In the genomic region with DNA sequence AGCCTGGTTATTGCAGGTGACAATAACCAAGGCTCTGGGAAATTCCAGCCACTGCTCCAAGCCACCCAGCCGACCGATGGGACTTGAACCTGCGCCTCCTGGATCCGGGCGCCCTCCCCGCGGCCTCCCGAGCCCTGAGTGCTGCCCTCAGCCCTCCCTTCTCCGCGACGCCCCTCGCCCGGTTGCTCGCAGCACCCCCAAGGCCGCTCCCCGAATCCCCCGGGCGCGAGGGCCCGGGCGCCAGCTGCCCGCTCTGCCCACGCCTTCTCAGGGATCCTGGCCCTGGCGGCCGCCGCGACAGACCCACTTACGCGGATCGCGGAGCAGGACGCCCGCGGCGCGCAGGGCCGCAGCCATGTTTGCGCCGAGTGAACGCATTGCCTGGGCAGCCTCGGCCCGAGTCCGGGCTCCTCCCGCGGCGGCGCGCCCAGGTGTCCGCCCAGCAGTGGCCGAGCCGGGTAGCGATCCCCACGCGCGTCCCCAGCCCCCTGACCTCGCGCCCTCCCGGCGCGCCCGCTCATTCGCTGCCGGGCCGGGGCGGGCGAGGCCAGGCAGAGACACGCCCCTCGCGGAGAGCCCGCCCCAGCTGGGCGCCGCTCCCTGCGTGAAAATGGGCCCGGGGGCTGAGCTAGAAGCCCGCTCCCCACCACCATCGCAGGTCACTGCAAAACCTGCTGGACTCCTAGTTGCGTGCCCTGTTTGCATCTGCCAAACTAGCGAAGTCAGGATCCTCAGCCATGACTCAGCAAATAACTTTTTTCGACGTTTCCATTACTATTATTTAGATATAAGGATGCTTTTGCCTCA, we compare ENCODE assay signal across 8 cellular contexts. TPM values are rescaled to one million over a fixed set of nuclear protein-coding genes. Genes with fewer than 3 reads are reported as not detected.
DNase-seq lines count a peak whose midpoint lies in the region; ATAC-seq and TF ChIP-seq lines count a peak whose summit lies in the region.

A gene with protein sequence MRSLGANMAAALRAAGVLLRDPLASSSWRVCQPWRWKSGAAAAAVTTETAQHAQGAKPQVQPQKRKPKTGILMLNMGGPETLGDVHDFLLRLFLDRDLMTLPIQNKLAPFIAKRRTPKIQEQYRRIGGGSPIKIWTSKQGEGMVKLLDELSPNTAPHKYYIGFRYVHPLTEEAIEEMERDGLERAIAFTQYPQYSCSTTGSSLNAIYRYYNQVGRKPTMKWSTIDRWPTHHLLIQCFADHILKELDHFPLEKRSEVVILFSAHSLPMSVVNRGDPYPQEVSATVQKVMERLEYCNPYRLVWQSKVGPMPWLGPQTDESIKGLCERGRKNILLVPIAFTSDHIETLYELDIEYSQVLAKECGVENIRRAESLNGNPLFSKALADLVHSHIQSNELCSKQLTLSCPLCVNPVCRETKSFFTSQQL (minus strand): TSS at position 460 of the 807 bp plus-strand sequence. CDS start 82 bp downstream, at position 378.

- TF ChIP-seq CTCF in fibroblast of lung (conservative IDR thresholded peaks at IDR 0.05 in 1 of 2, IDR thresholded peaks at IDR 0.05 in 1 of 2; ENCODE audit: low read depth in 1 of 2, low read length in 2 of 2) = no peak

- peak within 1 kb of the TSS; percentile 85 for H3K27ac Mint-ChIP-seq in activated T-helper 1 cell treated with anti-CD3 and anti-CD28 coated beads, Interleukin-12 subunit alpha, Interleukin-12 subunit beta, Interleukin-2, Interleukin-4 antibody, amounts not matched to agents 30 ng/mL and 10 ng/mL and 1 ng/mL, durations not matched to agents 14 hours and 24 hours and 36 hours
- H3K27ac Mint-ChIP-seq in naive thymus-derived CD8-positive, alpha-beta T cell = peak within 1 kb of the TSS; percentile 71 to 92 (median 88)

- no peaks in the 10 kb centered on the region for H3K27me3 ChIP-seq in fibroblast of lung (ENCODE audit: control insufficient read depth, insufficient read depth, low read length)

- peak within 1 kb of the TSS; percentile 77 for H3K9ac ChIP-seq in fibroblast of lung (ENCODE audit: insufficient read depth, low read length)

- peaks cover 17% of the 10 kb centered on the region for H3K4me1 Mint-ChIP-seq in activated T-helper 1 cell treated with anti-CD3 and anti-CD28 coated beads, Interleukin-12 subunit alpha, Interleukin-12 subunit beta, Interleukin-2, Interleukin-4 antibody, amounts not matched to agents 30 ng/mL and 10 ng/mL and 1 ng/mL, durations not matched to agents 14 hours and 24 hours and 36 hours (ENCODE audit: low read depth)
- peaks cover 9 to 42% (median 28%) of the 10 kb centered on the region in 4 donors for H3K4me1 Mint-ChIP-seq in naive thymus-derived CD8-positive, alpha-beta T cell

- no peaks in the 10 kb centered on the region for H3K27me3 Mint-ChIP-seq in activated T-helper 1 cell treated with anti-CD3 and anti-CD28 coated beads, Interleukin-12 subunit alpha, Interleukin-12 subunit beta, Interleukin-2, Interleukin-4 antibody, amounts not matched to agents 30 ng/mL and 10 ng/mL and 1 ng/mL, durations not matched to agents 14 hours and 24 hours and 36 hours (ENCODE audit: insufficient read depth)
- H3K27me3 Mint-ChIP-seq in naive thymus-derived CD8-positive, alpha-beta T cell = no peaks in the 10 kb centered on the region

- DNase-seq in CMK (ENCODE audit: low read depth) (peak; percentile 36), HK-2 (ENCODE audit: unreplicated experiment) (peak; percentile 66), RKO (ENCODE audit: low spot score) (peak; percentile 57), fibroblast of lung (ENCODE audit: low read depth in 2 of 2) (peak; percentile 66 to 68)
- DNase-seq in activated T-helper 1 cell treated with anti-CD3 and anti-CD28 coated beads, Interleukin-12 subunit alpha, Interleukin-12 subunit beta, Interleukin-2, Interleukin-4 antibody, amounts not matched to agents 30 ng/mL and 10 ng/mL and 1 ng/mL, durations not matched to agents 14 hours and 24 hours and 36 hours (ENCODE audit: low spot score) = peak; percentile 77
- peak; percentile 43 to 77 (median 70) for DNase-seq in naive thymus-derived CD8-positive, alpha-beta T cell
- peak; percentile 34 to 84 (median 66) for DNase-seq in stimulated activated naive CD4-positive, alpha-beta T cell (lab: John Stamatoyannopoulos, UW)

- peak within 1 kb of the TSS; percentile 86 for H3K4me3 Mint-ChIP-seq in activated T-helper 1 cell treated with anti-CD3 and anti-CD28 coated beads, Interleukin-12 subunit alpha, Interleukin-12 subunit beta, Interleukin-2, Interleukin-4 antibody, amounts not matched to agents 30 ng/mL and 10 ng/mL and 1 ng/mL, durations not matched to agents 14 hours and 24 hours and 36 hours
- peak within 1 kb of the TSS; percentile 84 to 93 (median 90) for H3K4me3 Mint-ChIP-seq in naive thymus-derived CD8-positive, alpha-beta T cell

- intact Hi-C loops in activated T-helper 1 cell treated with anti-CD3 and anti-CD28 coated beads, Interleukin-12 subunit alpha, Interleukin-12 subunit beta, Interleukin-2, Interleukin-4 antibody, amounts not matched to agents 30 ng/mL and 10 ng/mL and 1 ng/mL, durations not matched to agents 14 hours and 24 hours and 36 hours (cut with micrococcal nuclease) = loop anchor here (1.0 to 10.0 kb wide), 6 partner anchors 35 to 2002 kb away; partner anchors contain the start of genes NARS1, TCF4 and WDR7

- H3K27ac ChIP-seq in fibroblast of lung (ENCODE audit: insufficient read depth, low read length) = peak within 1 kb of the TSS; percentile 53

- no peaks in the 10 kb centered on the region for H4K20me1 ChIP-seq in fibroblast of lung (ENCODE audit: control insufficient read depth, extremely low read depth, insufficient read depth, low read length)

- H3K4me2 ChIP-seq in fibroblast of lung (ENCODE audit: extremely low read depth, insufficient read depth, low read length) = peak within 1 kb of the TSS; percentile 72

- H3K36me3 ChIP-seq in fibroblast of lung (ENCODE audit: control insufficient read depth, insufficient read depth, low read length) = no peaks in the 10 kb centered on the region

- H3K36me3 Mint-ChIP-seq in activated T-helper 1 cell treated with anti-CD3 and anti-CD28 coated beads, Interleukin-12 subunit alpha, Interleukin-12 subunit beta, Interleukin-2, Interleukin-4 antibody, amounts not matched to agents 30 ng/mL and 10 ng/mL and 1 ng/mL, durations not matched to agents 14 hours and 24 hours and 36 hours (ENCODE audit: low read depth) = no peaks in the 10 kb centered on the region
- peaks cover 0 to 14% (median 0%) of the 10 kb centered on the region in 3 donors for H3K36me3 Mint-ChIP-seq in naive thymus-derived CD8-positive, alpha-beta T cell

- peak within 1 kb of the TSS; percentile 50 to 85 (median 66) for H3K4me3 ChIP-seq in fibroblast of lung (replicated peaks in 1 of 4; ENCODE audit: control extremely low read depth in 1 of 4, insufficient read depth in 1 of 4, low read depth in 3 of 4, low read length in 4 of 4)

- no peaks in the 10 kb centered on the region for H3K9me3 Mint-ChIP-seq in activated T-helper 1 cell treated with anti-CD3 and anti-CD28 coated beads, Interleukin-12 subunit alpha, Interleukin-12 subunit beta, Interleukin-2, Interleukin-4 antibody, amounts not matched to agents 30 ng/mL and 10 ng/mL and 1 ng/mL, durations not matched to agents 14 hours and 24 hours and 36 hours
- no peaks in the 10 kb centered on the region for H3K9me3 Mint-ChIP-seq in naive thymus-derived CD8-positive, alpha-beta T cell

- peak within 1 kb of the TSS; percentile 69 for H2AFZ ChIP-seq in fibroblast of lung (ENCODE audit: low read length)

- POLR2A ChIA-PET in naive thymus-derived CD8-positive, alpha-beta T cell (lab: Charles Lee) = interaction anchor here (0.9 to 1.4 kb wide), 3 partner anchors 17 to 44 kb away, joined by 3 to 5 read pairs (median 3); partner anchors contain the start of gene NARS1

- ATAC-seq in GM19452 (IDR thresholded peaks at IDR 0.05; ENCODE audit: unreplicated experiment) = peak; percentile 91
- ATAC-seq in naive thymus-derived CD8-positive, alpha-beta T cell = peak; percentile 93 to 96

- no peaks in the 10 kb centered on the region for H3K9me3 ChIP-seq in fibroblast of lung (ENCODE audit: control insufficient read depth, insufficient read depth, low read depth, low read length)

- no peaks in the 10 kb centered on the region for H3K79me2 ChIP-seq in fibroblast of lung (ENCODE audit: control insufficient read depth, insufficient read depth, low read length)

- H3K4me1 ChIP-seq in fibroblast of lung (ENCODE audit: control insufficient read depth, extremely low read depth, insufficient read depth, low read length) = peaks cover 5% of the 10 kb centered on the region

RNA-seq across cellular contexts. Expression of the gene that starts here (rescaled TPM):
- 21.7 and 23.5 TPM in 2 replicates for total RNA-seq in activated T-helper 1 cell treated with anti-CD3 and anti-CD28 coated beads, Interleukin-12 subunit alpha, Interleukin-12 subunit beta, Interleukin-2, Interleukin-4 antibody, amounts not matched to agents 30 ng/mL and 10 ng/mL and 1 ng/mL, durations not matched to agents 14 hours and 24 hours and 36 hours
- total RNA-seq in fibroblast of lung = 17.7 and 23.8 TPM in 2 replicates
- 44.4 and 52.7 TPM in 2 replicates for polyA plus RNA-seq in fibroblast of lung
- polyA plus RNA-seq in fibroblast of lung (2012) = 27.4 and 33.3 TPM in 2 replicates
- 18.0 and 26.1 TPM in 2 replicates for polyA minus RNA-seq in fibroblast of lung (ENCODE audit: low replicate concordance)
- total RNA-seq in naive thymus-derived CD8-positive, alpha-beta T cell = 10 to 100 TPM; 16.8 to 18.0 TPM
- 10 to 100 TPM; 16.5 to 24.5 (median 22.9) TPM for polyA plus RNA-seq in naive thymus-derived CD8-positive, alpha-beta T cell

Comparison
In these comparisons a context has a peak if more than half of its experiments do, and no peak if none do; other contexts are left out.
1. Peak in every context shown above with its lines: DNase-seq, ATAC-seq, H3K4me3 ChIP-seq and H3K27ac ChIP-seq.